Comparison of ENCODE assay signal across 12 cellular contexts in genomic region chrX:119989905-119990408, GRCh38. TPM values are rescaled to one million over a fixed set of nuclear protein-coding genes. Genes with fewer than 3 reads are reported as not detected.
A peak's percentile ranks its signal among the peaks of the same experiment; 100 is the strongest.
DNase-seq lines count a peak whose midpoint lies in the region; ATAC-seq and TF ChIP-seq lines count a peak whose summit lies in the region.
"Had no signal": no experiment of that assay in that cellular context is flagged by ENCODE, and none has a peak within 500 bp of the region (broad histone marks: within the 10 kb centered on the region; RNA-seq: fewer than 3 reads in every experiment).

No MANE protein-coding gene starts in this region.

- H3K36me3 Mint-ChIP-seq in activated naive CD8-positive, alpha-beta T cell = no peaks in the 10 kb centered on the region
- H3K36me3 Mint-ChIP-seq in natural killer cell = no peaks in the 10 kb centered on the region

- intact Hi-C loops in natural killer cell (cut with micrococcal nuclease) = no loop called here

- H3K36me3 ChIP-seq in HUES48 (ENCODE audit: control insufficient read depth, insufficient read depth, low read length) = no peaks in the 10 kb centered on the region

- peak overlapping the region; percentile 57 for H3K4me3 ChIP-seq in HUES48 (ENCODE audit: low read depth, low read length)

- H3K9me3 Mint-ChIP-seq in activated naive CD8-positive, alpha-beta T cell (ENCODE audit: low read depth) = no peaks in the 10 kb centered on the region
- no peaks in the 10 kb centered on the region for H3K9me3 Mint-ChIP-seq in natural killer cell

- H3K4me1 Mint-ChIP-seq in activated naive CD8-positive, alpha-beta T cell (ENCODE audit: low read depth) = peaks cover 14% of the 10 kb centered on the region
- peaks cover 0 to 9% of the 10 kb centered on the region in 2 donors for H3K4me1 Mint-ChIP-seq in natural killer cell

- H3K27ac Mint-ChIP-seq in activated naive CD8-positive, alpha-beta T cell = no peak overlapping the region
- no peak overlapping the region for H3K27ac Mint-ChIP-seq in natural killer cell

- peaks cover 22% of the 10 kb centered on the region; the same call in 1 of the 2 replicates for H3K9me3 ChIP-seq in HUES48 (ENCODE audit: control insufficient read depth, insufficient read depth, low read length)

- TF ChIP-seq CTCF in natural killer cell (IDR thresholded peaks at IDR 0.05) = no peak

- no peak overlapping the region for H3K9ac ChIP-seq in HUES48 (ENCODE audit: low read depth, low read length)

- 0 out of 2 replicates have a peak, but pooled peaks cover 3% of the 10 kb centered on the region for H3K4me1 ChIP-seq in HUES48 (ENCODE audit: control insufficient read depth, insufficient read depth, low read length)
- H3K4me1 ChIP-seq: foreskin keratinocyte had no signal

- peak overlapping the region; percentile 75 for H3K4me3 Mint-ChIP-seq in activated naive CD8-positive, alpha-beta T cell
- H3K4me3 Mint-ChIP-seq in natural killer cell = peak overlapping the region; percentile 14

- no peak for ATAC-seq in natural killer cell
- ATAC-seq: foreskin keratinocyte, Right ventricle myocardium inferior had no signal

- H3K27me3 ChIP-seq in HUES48 (ENCODE audit: control insufficient read depth, insufficient read depth, low read length) = peaks cover 97% of the 10 kb centered on the region

- H3K27ac ChIP-seq in HUES48 (ENCODE audit: low read depth, low read length) = no peak overlapping the region
- H3K27ac ChIP-seq: foreskin keratinocyte had no signal

- DNase-seq in NCI-H82 (lab: John Stamatoyannopoulos, UW) (peak; percentile 40), NCI-H82 treated with DMSO at 0.1 percent for 48 hours (lab: John Stamatoyannopoulos, UW; ENCODE audit: unreplicated experiment) (no peak), natural killer cell (no peak), CD1c-positive myeloid dendritic cell (ENCODE audit: extremely low spot score) (no peak), hippocampal formation (lab: John Stamatoyannopoulos, UW) (no peak), SKM-1 treated with dmso at 0.1 percent for 144 hours (lab: John Stamatoyannopoulos, UW; ENCODE audit: unreplicated experiment) (no peak)
- DNase-seq: foreskin keratinocyte, KG1, NCI-H226 had no signal

- H3K27me3 Mint-ChIP-seq in activated naive CD8-positive, alpha-beta T cell = peaks cover 19% of the 10 kb centered on the region
- H3K27me3 Mint-ChIP-seq in natural killer cell (ENCODE audit: low read depth in 2 of 2) = peaks cover 32 to 48% of the 10 kb centered on the region in 2 donors

RNA-seq across cellular contexts. Expression of gene NKAP, which starts 46.4 kb away (rescaled TPM):
- total RNA-seq in natural killer cell = 10 to 100 TPM; 14.7 to 20.0 (median 15.4) TPM
